In the genomic region with DNA sequence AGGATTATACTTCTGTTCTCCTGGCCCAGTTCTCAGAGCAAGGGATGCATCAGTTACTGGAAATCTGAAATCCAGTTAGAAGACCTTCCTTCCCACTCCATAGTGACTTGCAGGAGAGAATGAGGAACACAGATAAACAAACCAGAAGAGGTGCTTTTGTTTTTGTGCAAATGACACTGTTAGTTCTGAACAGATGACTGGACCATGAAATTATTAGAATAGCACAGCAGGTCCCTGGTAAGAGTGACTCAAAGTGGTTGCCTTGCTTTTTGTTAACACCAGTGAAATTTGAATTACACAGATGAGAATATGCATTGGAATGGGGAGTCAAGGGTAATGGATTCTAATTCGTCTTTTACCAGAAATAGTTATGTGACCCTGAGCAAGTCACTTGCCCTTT, we compare ENCODE assay signal across 25 cellular contexts. TPM values are rescaled to one million over a fixed set of nuclear protein-coding genes. Genes with fewer than 3 reads are reported as not detected.
DNase-seq lines count a peak whose midpoint lies in the region; ATAC-seq and TF ChIP-seq lines count a peak whose summit lies in the region.
"Had no signal": no experiment of that assay in that cellular context is flagged by ENCODE, and none has a peak within 500 bp of the region (broad histone marks: within the 10 kb centered on the region; RNA-seq: fewer than 3 reads in every experiment).

No MANE protein-coding gene starts in this region.

- H3K14ac ChIP-seq in H9 (ENCODE audit: insufficient read depth, low read length), result no peak overlapping the region

- H3K27ac Mint-ChIP-seq in H9 (peak overlapping the region in 2 of 3 experiments; percentile 88 to 97; a peak in 5 of 7 replicates), WTC11 (peak overlapping the region; percentile 75), neural progenitor cell (no peak overlapping the region)
- no peak overlapping the region for H3K27ac Mint-ChIP-seq in CD8-positive, alpha-beta memory T cell

- H3K18ac ChIP-seq in H9 (ENCODE audit: insufficient read length, low read depth, low read length), result no peak overlapping the region

- peak overlapping the region; percentile 32 for H3K4me3 ChIP-seq in iPS-18a (ENCODE audit: low read length)
- H3K4me3 ChIP-seq in neural progenitor cell, result no peak overlapping the region
- H3K4me3 ChIP-seq in CD8-positive, alpha-beta memory T cell (ENCODE audit: low read length), result no peak overlapping the region

- no peaks in the 10 kb centered on the region for H3K79me1 ChIP-seq in H9 (ENCODE audit: insufficient read depth, low read depth, low read length, poor library complexity, severe bottlenecking)

- H2AFZ ChIP-seq in H9 (ENCODE audit: low read length) (no peak overlapping the region), neural progenitor cell (replicated peaks) (no peak overlapping the region)

- H3K9me3 Mint-ChIP-seq in H9, result peaks cover 0 to 5% of the 10 kb centered on the region in 2 experiments; a peak in 2 of 5 replicates
- no peaks in the 10 kb centered on the region; the same call in 1 of the 2 replicates for H3K9me3 Mint-ChIP-seq in WTC11
- H3K9me3 Mint-ChIP-seq in neural progenitor cell, result no peaks in the 10 kb centered on the region
- H3K9me3 Mint-ChIP-seq in CD8-positive, alpha-beta memory T cell, result no peaks in the 10 kb centered on the region

- no peak overlapping the region for H2BK5ac ChIP-seq in H9 (ENCODE audit: insufficient read length, low read length)

- CTCF ChIA-PET in WTC11 (lab: Charles Lee), result interaction anchor here (1.2 to 1.5 kb wide), 2 partner anchors 42 to 272 kb away, joined by 4 to 15 read pairs; no protein-coding TSS in a partner anchor
- CTCF ChIA-PET in CD8-positive, alpha-beta memory T cell (lab: Charles Lee), result no interaction called here

- H3K4me3 Mint-ChIP-seq in H9 (no peak overlapping the region; a peak in 1 of 5 replicates), WTC11 (peak overlapping the region; percentile 49), neural progenitor cell (no peak overlapping the region)
- no peak overlapping the region for H3K4me3 Mint-ChIP-seq in CD8-positive, alpha-beta memory T cell

- no peak overlapping the region for H4K8ac ChIP-seq in H9 (replicated peaks; ENCODE audit: insufficient read length, low read depth, low read length)

- H3K27me3 ChIP-seq in H9 (ENCODE audit: insufficient read depth, low read length), result no peaks in the 10 kb centered on the region
- H3K27me3 ChIP-seq in iPS-18a (ENCODE audit: control insufficient read depth, insufficient read depth, low read length), result peaks cover 5% of the 10 kb centered on the region
- H3K27me3 ChIP-seq in neural progenitor cell, result no peaks in the 10 kb centered on the region
- no peaks in the 10 kb centered on the region for H3K27me3 ChIP-seq in CD8-positive, alpha-beta memory T cell (ENCODE audit: insufficient read depth, low read length, poor library complexity, severe bottlenecking)

- POLR2A ChIA-PET in WTC11 (lab: Charles Lee), result no interaction called here
- POLR2A ChIA-PET in CD8-positive, alpha-beta memory T cell (lab: Charles Lee), result no interaction called here

- in situ Hi-C loops in G401 (cut with HindIII; ENCODE audit: low sequenced_read_pairs), result no loop called here

- H3K36me3 ChIP-seq in iPS-18a (ENCODE audit: control insufficient read depth, low read depth, low read length) (no peaks in the 10 kb centered on the region), neural progenitor cell (no peaks in the 10 kb centered on the region)
- H3K36me3 ChIP-seq in CD8-positive, alpha-beta memory T cell (ENCODE audit: insufficient read depth, low read length), result no peaks in the 10 kb centered on the region

- H3K4ac ChIP-seq in H9 (ENCODE audit: low read depth, low read length), result no peak overlapping the region

- no peak overlapping the region for H3K56ac ChIP-seq in H9 (ENCODE audit: insufficient read length, low read depth, low read length)

- H2AK5ac ChIP-seq in H9 (ENCODE audit: insufficient read length, low read length), result no peak overlapping the region

- H3K4me1 ChIP-seq in H9 (ENCODE audit: insufficient read depth, low read length) (peaks cover 10% of the 10 kb centered on the region), iPS-18a (ENCODE audit: control insufficient read depth, low read depth, low read length) (peaks cover 43% of the 10 kb centered on the region), neural progenitor cell (peaks cover 60% of the 10 kb centered on the region)
- no peaks in the 10 kb centered on the region for H3K4me1 ChIP-seq in CD8-positive, alpha-beta memory T cell (ENCODE audit: insufficient read depth, low read length)

- no CpG with 5 or more reads among the region's 1 CpG for WGBS in H9 (ENCODE audit: extremely low coverage, insufficient read length, low lambda C conversion rate)

- no peak overlapping the region for H4K91ac ChIP-seq in H9 (ENCODE audit: insufficient read length, low read depth, low read length)

- H3K9me3 ChIP-seq in H9 (ENCODE audit: control insufficient read depth, low read depth, low read length), result no peaks in the 10 kb centered on the region
- H3K9me3 ChIP-seq in iPS-18a (ENCODE audit: control insufficient read depth, low read depth, low read length), result no peaks in the 10 kb centered on the region
- H3K9me3 ChIP-seq in neural progenitor cell (ENCODE audit: low read depth), result no peaks in the 10 kb centered on the region
- H3K9me3 ChIP-seq in CD8-positive, alpha-beta memory T cell (ENCODE audit: low read length), result no peaks in the 10 kb centered on the region
- H3K9me3 ChIP-seq: SK-N-SH had no signal

- H3K79me2 ChIP-seq in H9 (ENCODE audit: insufficient read depth, low read length) (no peaks in the 10 kb centered on the region), neural progenitor cell (ENCODE audit: low read depth) (no peaks in the 10 kb centered on the region)

- no peak overlapping the region for H2BK12ac ChIP-seq in H9 (ENCODE audit: insufficient read length, low read depth, low read length)

- H2BK15ac ChIP-seq in H9 (ENCODE audit: low read depth, low read length), result no peak overlapping the region

- no peak overlapping the region for H3T11ph ChIP-seq in H9 (ENCODE audit: low read length)

- TF ChIP-seq CTCF in H9 (conservative IDR thresholded peaks at IDR 0.05) (no peak), WTC11 (IDR thresholded peaks at IDR 0.05) (no peak), neural progenitor cell (IDR thresholded peaks at IDR 0.05) (no peak)

- peak overlapping the region; percentile 5 for H3K4me2 ChIP-seq in H9 (ENCODE audit: insufficient read depth, insufficient read length, low read length)
- peak overlapping the region; percentile 77 for H3K4me2 ChIP-seq in neural progenitor cell
- H3K4me2 ChIP-seq: SK-N-SH had no signal

- peaks cover 0 to 13% (median 0%) of the 10 kb centered on the region in 3 experiments; a peak in 2 of 7 replicates for H3K36me3 Mint-ChIP-seq in H9 (ENCODE audit: insufficient read depth in 1 of 3, low read depth in 3 of 3)
- peaks cover 3% of the 10 kb centered on the region for H3K36me3 Mint-ChIP-seq in WTC11
- no peaks in the 10 kb centered on the region for H3K36me3 Mint-ChIP-seq in neural progenitor cell
- no peaks in the 10 kb centered on the region for H3K36me3 Mint-ChIP-seq in CD8-positive, alpha-beta memory T cell

- H3K4me1 Mint-ChIP-seq in H9, result peaks cover 48 to 61% of the 10 kb centered on the region in 2 experiments
- H3K4me1 Mint-ChIP-seq in WTC11, result peaks cover 55% of the 10 kb centered on the region
- H3K4me1 Mint-ChIP-seq in neural progenitor cell, result peaks cover 37% of the 10 kb centered on the region
- no peaks in the 10 kb centered on the region for H3K4me1 Mint-ChIP-seq in CD8-positive, alpha-beta memory T cell

- no peaks in the 10 kb centered on the region for H3K23me2 ChIP-seq in H9 (ENCODE audit: insufficient read length, low read depth, low read length, poor library complexity, severe bottlenecking)

- H3K27ac ChIP-seq in H9 (ENCODE audit: insufficient read length, low read depth, low read length) (no peak overlapping the region), iPS-18a (ENCODE audit: low read length) (no peak overlapping the region), neural progenitor cell (peak overlapping the region; percentile 88)
- H3K27ac ChIP-seq in CD8-positive, alpha-beta memory T cell (ENCODE audit: low read depth, low read length), result no peak overlapping the region

- no peak for ATAC-seq in WTC11
- ATAC-seq: HCT116, HepG2, PC-3 had no signal

- no peak for DNase-seq in H9
- no peak for DNase-seq in WTC11 (ENCODE audit: low spot score)
- DNase-seq in neural progenitor cell (ENCODE audit: low spot score), result peak; percentile 10
- no peak for DNase-seq in activated CD4-positive, CD25-positive, alpha-beta regulatory T cell treated with anti-CD3 and anti-CD28 coated beads, Interleukin-2, amount 50 U/mL, for 72 hours
- no peak for DNase-seq in G401 (ENCODE audit: low spot score)
- DNase-seq in CD8-positive, alpha-beta memory T cell, result no peak
- DNase-seq: 8988T, ACHN, COR-L47, DMS53, GOT3, Kasumi-1, MV-4-11, NCI-H1105, NCI-H1436 treated with DMSO at 0.1 percent for 48 hours, NCI-H187 treated with DMSO at 0.1 percent for 48 hours, NCI-H2107, NCI-H446, NCI-H524 treated with DMSO at 0.1 percent for 48 hours, NCI-H774, SK-N-SH had no signal

- H4K20me1 ChIP-seq in H9 (ENCODE audit: control insufficient read depth, insufficient read depth, insufficient read length) (no peaks in the 10 kb centered on the region), neural progenitor cell (ENCODE audit: low read depth) (no peaks in the 10 kb centered on the region)

- no peak overlapping the region for H2BK120ac ChIP-seq in H9 (ENCODE audit: low read depth, low read length, poor library complexity, severe bottlenecking)

- H3F3A ChIP-seq in neural progenitor cell (ENCODE audit: low read depth), result peaks cover 60% of the 10 kb centered on the region

- no peak overlapping the region for H3K23ac ChIP-seq in H9 (ENCODE audit: insufficient read length, low read depth, low read length)

- H2BK20ac ChIP-seq in H9 (ENCODE audit: low read depth, low read length, poor library complexity, severe bottlenecking), result no peak overlapping the region

- H3K9ac ChIP-seq in H9 (ENCODE audit: extremely low read depth, insufficient read length, low read length) (no peak overlapping the region), iPS-18a (ENCODE audit: low read length) (no peak overlapping the region), neural progenitor cell (no peak overlapping the region)
- H3K9ac ChIP-seq: SK-N-SH had no signal

- H4K5ac ChIP-seq in H9 (ENCODE audit: insufficient read length, low read depth, low read length), result no peak overlapping the region

- H3K27me3 Mint-ChIP-seq in H9 (ENCODE audit: low read depth) (peaks cover 19% of the 10 kb centered on the region), WTC11 (ENCODE audit: low read depth) (peaks cover 27% of the 10 kb centered on the region), neural progenitor cell (ENCODE audit: insufficient read depth, low read depth) (peaks cover 2% of the 10 kb centered on the region)
- peaks cover 0 to 2% of the 10 kb centered on the region in 2 donors for H3K27me3 Mint-ChIP-seq in CD8-positive, alpha-beta memory T cell

TF ChIP-seq in WTC11, 78 proteins besides CTCF, POLR2A, EP300 and RAD21:
- TF ChIP-seq ZNF671 (CRISPR knock-in tag; IDR thresholded peaks at IDR 0.05), result no peak
TF ChIP-seq in WTC11: peak in this region for 0.

RNA-seq across cellular contexts. Expression of a gene that starts 30.4 kb away (rescaled TPM):
- 63.3 and 70.3 TPM in 2 replicates for total RNA-seq in H9 (2021)
- 105 to 109 TPM (median 108 TPM) in 3 replicates for total RNA-seq in WTC11 (2021)
- 169 and 184 TPM in 2 replicates for total RNA-seq in neural progenitor cell (ENCODE audit: low replicate concordance)
- 1.3 and 1.7 TPM in 2 replicates for total RNA-seq in G401 (2014; rRNA removed; shearing (Covaris generic))
- total RNA-seq in CD8-positive, alpha-beta memory T cell, result 10 to 100 TPM; 37.9 to 38.2 TPM
- polyA plus RNA-seq in CD8-positive, alpha-beta memory T cell, result 47.9 TPM

Comparison
In these comparisons a context has a peak if more than half of its experiments do, and no peak if none do; other contexts are left out.
1. H3K27ac Mint-ChIP-seq: peak in H9 (2 of 3) and WTC11 (single experiment); none in neural progenitor cell (single experiment) and CD8-positive, alpha-beta memory T cell (0 of 8).
2. RNA of a gene that starts 30.4 kb away (total RNA-seq): 169 to 184 TPM in neural progenitor cell, 105 to 109 TPM in WTC11, 63.3 to 70.3 TPM in H9 and 37.9 to 38.2 TPM in CD8-positive, alpha-beta memory T cell; 1.3 to 1.7 TPM in G401; every median in the first group is over 10 times any median in the second.